ENCODE assay signal across 17 cellular contexts in genomic region chr5:128480158-128480557, GRCh38. TPM values are rescaled to one million over a fixed set of nuclear protein-coding genes. Genes with fewer than 3 reads are reported as not detected.
DNase-seq lines count a peak whose midpoint lies in the region; ATAC-seq and TF ChIP-seq lines count a peak whose summit lies in the region.
"Had no signal": no experiment of that assay in that cellular context is flagged by ENCODE, and none has a peak within 500 bp of the region (broad histone marks: within the 10 kb centered on the region; RNA-seq: fewer than 3 reads in every experiment).

No MANE protein-coding gene starts in this region.

- peaks cover 58% of the 10 kb centered on the region for H3K36me3 Mint-ChIP-seq in nephron progenitor cell (ENCODE audit: low read depth)
- H3K36me3 Mint-ChIP-seq: CD8-positive, alpha-beta T cell had no signal

- H3K4me1 ChIP-seq in cardiac muscle cell (ENCODE audit: low read depth) (peaks cover 72% of the 10 kb centered on the region), heart right ventricle (peaks cover 0 to 22% (median 0%) of the 10 kb centered on the region in 9 donors), gastroesophageal sphincter (no peaks in the 10 kb centered on the region)
- H3K4me1 ChIP-seq: A549 had no signal

- peak overlapping the region; percentile 9 for H3K27ac Mint-ChIP-seq in nephron progenitor cell
- H3K27ac Mint-ChIP-seq: B cell; CD4-positive, alpha-beta T cell; CD8-positive, alpha-beta T cell had no signal

- peaks cover 3% of the 10 kb centered on the region for H3K27me3 Mint-ChIP-seq in nephron progenitor cell (ENCODE audit: low read depth, poor library complexity)
- H3K27me3 Mint-ChIP-seq: B cell; CD4-positive, alpha-beta T cell had no signal

- no peak overlapping the region for H3K4me3 ChIP-seq in cardiac muscle cell
- H3K4me3 ChIP-seq in heart right ventricle, result no peak overlapping the region
- no peak overlapping the region for H3K4me3 ChIP-seq in gastroesophageal sphincter
- H3K4me3 ChIP-seq: A549; BLaER1 treated with 17β-estradiol and CSF1 and Interleukin-3, amounts not matched to agents 10 nM and 100 nM had no signal

- no peaks in the 10 kb centered on the region for H3K27me3 ChIP-seq in cardiac muscle cell
- H3K27me3 ChIP-seq in heart right ventricle, result no peaks in the 10 kb centered on the region
- H3K27me3 ChIP-seq in gastroesophageal sphincter, result no peaks in the 10 kb centered on the region
- H3K27me3 ChIP-seq: BLaER1 treated with 17β-estradiol and CSF1 and Interleukin-3, amounts not matched to agents 10 nM and 100 nM had no signal

- H3K4me1 Mint-ChIP-seq in nephron progenitor cell, result peaks cover 4% of the 10 kb centered on the region
- H3K4me1 Mint-ChIP-seq: B cell had no signal

- H3K4me3 Mint-ChIP-seq in nephron progenitor cell, result no peak overlapping the region
- H3K4me3 Mint-ChIP-seq: B cell; CD4-positive, alpha-beta T cell; CD8-positive, alpha-beta T cell had no signal

- 90 to 97% methylated on average over 1 of the region's 1 CpG for WGBS in heart right ventricle, 2 donors
- WGBS in gastroesophageal sphincter (ENCODE audit: low coverage in 1 of 2), 2 donors, result 82 to 88% methylated on average over 1 of the region's 1 CpG

- DNase-seq in cardiac muscle cell (ENCODE audit: low read depth in 1 of 2, low spot score in 1 of 2) (no peak), heart right ventricle (no peak), nephron progenitor cell (no peak), SK-N-DZ (ENCODE audit: low spot score) (no peak)
- DNase-seq: AML-193; Caco-2; Calu3; CD4-positive, alpha-beta T cell; CD8-positive, alpha-beta T cell; DMS79 treated with DMSO at 0.1 percent for 48 hours; GF-D8 had no signal

- no peaks in the 10 kb centered on the region for H3K9me3 Mint-ChIP-seq in nephron progenitor cell
- H3K9me3 Mint-ChIP-seq: CD4-positive, alpha-beta T cell; CD8-positive, alpha-beta T cell had no signal

- TF ChIP-seq POLR2A in gastroesophageal sphincter (IDR thresholded peaks at IDR 0.05), result no peak

- H3K9me3 ChIP-seq in cardiac muscle cell (ENCODE audit: low read depth), result no peaks in the 10 kb centered on the region
- peaks cover 0 to 4% (median 0%) of the 10 kb centered on the region in 11 donors for H3K9me3 ChIP-seq in heart right ventricle
- no peaks in the 10 kb centered on the region for H3K9me3 ChIP-seq in gastroesophageal sphincter
- H3K9me3 ChIP-seq: A549; BLaER1 treated with 17β-estradiol and CSF1 and Interleukin-3, amounts not matched to agents 10 nM and 100 nM; Caco-2 had no signal

- TF ChIP-seq CTCF in cardiac muscle cell (IDR thresholded peaks at IDR 0.05; ENCODE audit: low read depth, low read length), result no peak
- no peak for TF ChIP-seq CTCF in heart right ventricle (IDR thresholded peaks at IDR 0.05)
- TF ChIP-seq CTCF in nephron progenitor cell (IDR thresholded peaks at IDR 0.05), result no peak
- TF ChIP-seq CTCF in gastroesophageal sphincter (IDR thresholded peaks at IDR 0.05), result no peak

- intact Hi-C loops in heart right ventricle (cut with DNase I), result no loop called here

- TF ChIP-seq EP300 in gastroesophageal sphincter (IDR thresholded peaks at IDR 0.05), result no peak

- H3K27ac ChIP-seq in cardiac muscle cell (peak overlapping the region; percentile 84), heart right ventricle (no peak overlapping the region), gastroesophageal sphincter (no peak overlapping the region)
- H3K27ac ChIP-seq: 22Rv1; A549; BLaER1 treated with 17β-estradiol and CSF1 and Interleukin-3, amounts not matched to agents 10 nM and 100 nM; C4-2B had no signal

- ATAC-seq in heart right ventricle, result no peak
- ATAC-seq in gastroesophageal sphincter, result no peak
- ATAC-seq: A549; CD8-positive, alpha-beta T cell had no signal

- H3K36me3 ChIP-seq in cardiac muscle cell (peaks cover 26% of the 10 kb centered on the region), heart right ventricle (no peaks in the 10 kb centered on the region), gastroesophageal sphincter (no peaks in the 10 kb centered on the region)
- H3K36me3 ChIP-seq: BLaER1 treated with 17β-estradiol and CSF1 and Interleukin-3, amounts not matched to agents 10 nM and 100 nM had no signal

RNA-seq across cellular contexts. Expression of gene FBN2, which starts 57.9 kb away (rescaled TPM):
- total RNA-seq in cardiac muscle cell (1,580 and 2,094 TPM in 2 replicates), heart right ventricle (10 to 100 TPM in 7 of 10 donors, 1 to 10 TPM in 3; 2.9 to 28.9 (median 15.4) TPM), gastroesophageal sphincter (10 to 100 TPM in 1 of 4 donors, 1 to 10 TPM in 3; 5.3 to 19.4 (median 7.5) TPM)
- polyA plus RNA-seq in cardiac muscle cell (725 and 1,356 TPM in 2 replicates), heart right ventricle (10 to 100 TPM in 1 of 2 donors, 1 to 10 TPM in 1; 5.6 to 12.0 TPM)
- polyA plus RNA-seq in SK-N-DZ (2014; cell fraction: cytosol; rRNA removed), result 8.8 and 10.0 TPM in 2 replicates
- polyA plus RNA-seq in SK-N-DZ (2014; cell fraction: nucleus; rRNA removed), result 5.9 and 7.9 TPM in 2 replicates
- total RNA-seq: B cell; CD8-positive, alpha-beta T cell had no signal

Comparison
In these comparisons a context has a peak if more than half of its experiments do, and no peak if none do; other contexts are left out.
1. RNA of gene FBN2, which starts 57.9 kb away (total RNA-seq): 1,580 to 2,094 TPM in cardiac muscle cell; 2.9 to 28.9 TPM in heart right ventricle and 5.3 to 19.4 TPM in gastroesophageal sphincter; every median in the first group is over 10 times any median in the second.